In the genomic region with DNA sequence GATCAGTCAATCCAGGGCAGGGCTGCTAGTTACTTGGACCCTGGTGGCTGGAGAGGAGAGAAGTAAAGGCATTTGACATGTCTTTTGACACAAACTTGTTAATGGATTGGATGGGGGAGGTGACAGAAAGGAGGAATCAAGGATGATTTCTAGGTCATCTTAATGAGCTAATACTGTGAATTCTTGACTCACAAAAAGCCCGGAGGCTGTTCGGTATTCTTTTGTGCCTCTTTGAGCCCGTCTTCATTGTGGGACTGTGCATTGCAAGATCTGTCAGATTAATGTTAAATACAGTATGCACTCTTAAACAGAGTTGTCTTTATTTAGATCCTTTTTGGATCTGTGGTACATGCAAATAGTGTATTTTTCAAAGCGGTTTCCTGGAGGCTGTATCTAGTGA, we compare ENCODE assay signal across 28 cellular contexts.
"Had no signal": no experiment of that assay in that cellular context is flagged by ENCODE, and none has a peak within 500 bp of the region (broad histone marks: within the 10 kb centered on the region; RNA-seq: fewer than 3 reads in every experiment).

No MANE protein-coding gene starts in this region.

- H3K4me1 ChIP-seq: body of pancreas, SJCRH30 had no signal

- H3K27ac ChIP-seq: body of pancreas, SJCRH30, VCaP had no signal

- H3K4me3 Mint-ChIP-seq: activated CD4-positive, alpha-beta T cell treated with anti-CD3 and anti-CD28 coated beads for 36 hours; activated CD8-positive, alpha-beta T cell treated with anti-CD3 and anti-CD28 coated beads for 36 hours; activated naive CD8-positive, alpha-beta T cell treated with anti-CD3 and anti-CD28 coated beads for 36 hours; activated T-cell treated with anti-CD3 and anti-CD28 coated beads, Interleukin-2, amount 50 U/mL, for 24 hours; activated T-helper 1 cell treated with anti-CD3 and anti-CD28 coated beads, Interleukin-12 subunit alpha, Interleukin-12 subunit beta, Interleukin-2, Interleukin-4 antibody, amounts not matched to agents 30 ng/mL and 10 ng/mL and 1 ng/mL, durations not matched to agents 14 hours and 24 hours and 36 hours; central memory CD8-positive, alpha-beta T cell had no signal

- H3K27me3 Mint-ChIP-seq: activated CD4-positive, alpha-beta T cell treated with anti-CD3 and anti-CD28 coated beads for 36 hours; activated CD8-positive, alpha-beta T cell treated with anti-CD3 and anti-CD28 coated beads for 36 hours; activated naive CD8-positive, alpha-beta T cell treated with anti-CD3 and anti-CD28 coated beads for 36 hours; central memory CD8-positive, alpha-beta T cell had no signal

- H3K9me3 Mint-ChIP-seq: activated CD8-positive, alpha-beta T cell treated with anti-CD3 and anti-CD28 coated beads for 36 hours; activated naive CD8-positive, alpha-beta T cell treated with anti-CD3 and anti-CD28 coated beads for 36 hours; activated T-cell treated with anti-CD3 and anti-CD28 coated beads, Interleukin-2, amount 50 U/mL, for 24 hours; activated T-helper 1 cell treated with anti-CD3 and anti-CD28 coated beads, Interleukin-12 subunit alpha, Interleukin-12 subunit beta, Interleukin-2, Interleukin-4 antibody, amounts not matched to agents 30 ng/mL and 10 ng/mL and 1 ng/mL, durations not matched to agents 14 hours and 24 hours and 36 hours; central memory CD8-positive, alpha-beta T cell had no signal

- DNase-seq: activated CD4-positive, alpha-beta T cell treated with anti-CD3 and anti-CD28 coated beads for 36 hours; activated CD4-positive, alpha-beta T cell treated with anti-CD3 and anti-CD28 coated beads, Interleukin-2, amount 50 U/mL, for 1 hour; activated CD8-positive, alpha-beta T cell treated with anti-CD3 and anti-CD28 coated beads for 36 hours; activated effector memory CD4-positive, alpha-beta T cell treated with anti-CD3 and anti-CD28 coated beads, Interleukin-2, amount 50 U/mL, for 16 hours; activated naive CD4-positive, alpha-beta T cell treated with Interleukin-2 at 50 U/mL for 16 hours; activated naive CD8-positive, alpha-beta T cell treated with anti-CD3 and anti-CD28 coated beads for 36 hours; activated T-cell treated with anti-CD3 and anti-CD28 coated beads, Interleukin-2, amount 50 U/mL, for 24 hours; aorta; body of pancreas; MG63; MV-4-11; NCI-H1092 treated with DMSO at 0.1 percent for 48 hours; NCI-H1417 treated with DMSO at 0.1 percent for 48 hours; NCI-H1694 treated with DMSO at 0.1 percent for 48 hours; NCI-H2081; NCI-H510A treated with DMSO at 0.1 percent for 48 hours; NCI-H69; NK-92 treated with Interleukin-12 subunit alpha and Interleukin-12 subunit beta, amount 100 ng/mL, for 24 hours; OCI-M1; Right ventricle myocardium superior; RPMI8226; SJCRH30; T-helper 1 cell had no signal

- H3K9ac ChIP-seq: SK-N-SH had no signal

- ATAC-seq: activated CD4-positive, alpha-beta T cell treated with anti-CD3 and anti-CD28 coated beads for 36 hours; activated CD8-positive, alpha-beta T cell treated with anti-CD3 and anti-CD28 coated beads for 36 hours; body of pancreas; Panc1 had no signal

- H3K9me3 ChIP-seq: body of pancreas, MG63, SJCRH30, SK-N-SH had no signal

- H3K27me3 ChIP-seq: body of pancreas, MG63, SJCRH30 had no signal

- H3K4me2 ChIP-seq: SK-N-SH had no signal

- H3K27ac Mint-ChIP-seq: activated CD4-positive, alpha-beta T cell treated with anti-CD3 and anti-CD28 coated beads for 36 hours; activated CD8-positive, alpha-beta T cell treated with anti-CD3 and anti-CD28 coated beads for 36 hours; activated T-cell treated with anti-CD3 and anti-CD28 coated beads, Interleukin-2, amount 50 U/mL, for 24 hours; activated T-helper 1 cell treated with anti-CD3 and anti-CD28 coated beads, Interleukin-12 subunit alpha, Interleukin-12 subunit beta, Interleukin-2, Interleukin-4 antibody, amounts not matched to agents 30 ng/mL and 10 ng/mL and 1 ng/mL, durations not matched to agents 14 hours and 24 hours and 36 hours had no signal

- H3K9me2 ChIP-seq: SK-N-SH had no signal

- H3K4me3 ChIP-seq: body of pancreas, MG63, SJCRH30 had no signal

- H3K4me1 Mint-ChIP-seq: activated CD4-positive, alpha-beta T cell treated with anti-CD3 and anti-CD28 coated beads for 36 hours; activated naive CD8-positive, alpha-beta T cell treated with anti-CD3 and anti-CD28 coated beads for 36 hours; central memory CD8-positive, alpha-beta T cell had no signal
